In genomic region chrX:56813318-56813837, GRCh38 we compare ENCODE assay signal across 8 cellular contexts.
DNase-seq lines count a peak whose midpoint lies in the region; ATAC-seq and TF ChIP-seq lines count a peak whose summit lies in the region.

No MANE protein-coding gene starts in this region.

- DNase-seq in Daoy (ENCODE audit: low read depth), result peak; percentile 77
- peak; percentile 83 for DNase-seq in OCI-M1 (lab: John Stamatoyannopoulos, UW)
- peak; percentile 34 to 83 for DNase-seq in lower leg skin (ENCODE audit: low spot score in 2 of 2)
- DNase-seq in NCI-H2081 treated with DMSO at 0.1 percent for 48 hours (lab: John Stamatoyannopoulos, UW), result no peak
- DNase-seq in medulla oblongata (ENCODE audit: extremely low spot score), result no peak
- no peak for DNase-seq in inferior parietal cortex (ENCODE audit: extremely low spot score)

- H3K4me1 Mint-ChIP-seq in activated naive CD4-positive, alpha-beta T cell treated with anti-CD3 and anti-CD28 coated beads, Interleukin-2, amount 50 U/mL, for 24 hours, result peaks cover 52% of the 10 kb centered on the region

- intact Hi-C loops in lower leg skin (cut with DNase I; ENCODE audit: low total_unique reads), result no loop called here

- TF ChIP-seq POLR2A in lower leg skin (IDR thresholded peaks at IDR 0.05), result no peak

- peak overlapping the region; percentile 76 for H3K4me3 Mint-ChIP-seq in activated naive CD4-positive, alpha-beta T cell treated with anti-CD3 and anti-CD28 coated beads, Interleukin-2, amount 50 U/mL, for 24 hours

- no peak for TF ChIP-seq CTCF in lower leg skin (IDR thresholded peaks at IDR 0.05)

- no peaks in the 10 kb centered on the region for H3K9me3 Mint-ChIP-seq in activated naive CD4-positive, alpha-beta T cell treated with anti-CD3 and anti-CD28 coated beads, Interleukin-2, amount 50 U/mL, for 24 hours

- peak; percentile 34 for ATAC-seq in HG02610 (IDR thresholded peaks at IDR 0.05; ENCODE audit: unreplicated experiment)

- H3K4me3 ChIP-seq in lower leg skin (ENCODE audit: low read depth, poor library complexity, severe bottlenecking), result no peak overlapping the region

- 28 to 48% methylated on average over 6 to 7 of the region's 7 CpGs for WGBS in lower leg skin, 2 donors

- H3K27me3 Mint-ChIP-seq in activated naive CD4-positive, alpha-beta T cell treated with anti-CD3 and anti-CD28 coated beads, Interleukin-2, amount 50 U/mL, for 24 hours, result no peaks in the 10 kb centered on the region

- H3K36me3 Mint-ChIP-seq in activated naive CD4-positive, alpha-beta T cell treated with anti-CD3 and anti-CD28 coated beads, Interleukin-2, amount 50 U/mL, for 24 hours, result peaks cover 14% of the 10 kb centered on the region

- H3K27ac Mint-ChIP-seq in activated naive CD4-positive, alpha-beta T cell treated with anti-CD3 and anti-CD28 coated beads, Interleukin-2, amount 50 U/mL, for 24 hours, result peak overlapping the region; percentile 99

Comparison
In these comparisons a context has a peak if more than half of its experiments do, and no peak if none do; other contexts are left out.
1. DNase-seq: peak in Daoy (single experiment), OCI-M1 (single experiment) and lower leg skin (2 of 2); none in NCI-H2081 treated with DMSO at 0.1 percent for 48 hours (single experiment), medulla oblongata (single experiment) and inferior parietal cortex (single experiment).